8 cellular contexts compared by ENCODE assay signal in genomic region chr3:157088133-157088488, GRCh38.
A peak's percentile ranks its signal among the peaks of the same experiment; 100 is the strongest.
DNase-seq lines count a peak whose midpoint lies in the region; ATAC-seq, FAIRE-seq and TF ChIP-seq lines count a peak whose summit lies in the region.

No MANE protein-coding gene starts in this region.

- in situ Hi-C loops in K562 (cut with MboI) = loop anchor here (10.0 kb wide), 1 partner anchor 403 kb away; no protein-coding TSS in a partner anchor

- H3K4me3 ChIP-seq in cardiac muscle cell = peak overlapping the region; percentile 30
- peak overlapping the region; percentile 48 for H3K4me3 ChIP-seq in K562
- peak overlapping the region; percentile 57 to 61 for H3K4me3 ChIP-seq in uterus

- POLR2A ChIA-PET in K562 (lab: Yijun Ruan, JAX) = interaction anchor here (0.6 to 10.7 kb wide), 8 partner anchors 20 to 534 kb away, joined by 3 to 96 read pairs (median 8); partner anchors contain the start of genes SSR3 and TIPARP

- WGBS in K562 (ENCODE audit: insufficient coverage, low coverage, missing lambda C conversion rate) = 0% methylated on average over 6 of the region's 6 CpGs

- no peak for TF ChIP-seq RAD21 in K562 (CRISPR knock-in tag; conservative IDR thresholded peaks at IDR 0.05 in 1 of 2, IDR thresholded peaks at IDR 0.05 in 1 of 2)

- no peaks in the 10 kb centered on the region for H3K36me3 ChIP-seq in cardiac muscle cell
- H3K36me3 ChIP-seq in K562 (ENCODE audit: control insufficient read depth, insufficient read depth, low read length) = no peaks in the 10 kb centered on the region
- H3K36me3 ChIP-seq in uterus = no peaks in the 10 kb centered on the region

- H3K79me2 ChIP-seq in K562 (ENCODE audit: control insufficient read depth, insufficient read depth, low read length) = no peaks in the 10 kb centered on the region

- H4K20me1 ChIP-seq in K562 (replicated peaks; ENCODE audit: control insufficient read depth, insufficient read depth, low read length) = no peaks in the 10 kb centered on the region

- intact Hi-C loops in cardiac septum (cut with DNase I) (loop anchor here (2.0 to 5.0 kb wide), 8 partner anchors 27 to 936 kb away; partner anchors contain the start of genes CCNL1, LEKR1, SSR3 and TIPARP), K562 (cut with micrococcal nuclease) (loop anchor here (2.0 to 10.0 kb wide), 4 partner anchors 27 to 1043 kb away; partner anchors contain the start of gene LEKR1), uterus (cut with DNase I; ENCODE audit: low total_unique reads) (loop anchor here (10.0 kb wide), 1 partner anchor 413 kb away; the partner anchor contains the start of gene TIPARP)

- H3K27me3 ChIP-seq in cardiac muscle cell (no peaks in the 10 kb centered on the region), K562 (ENCODE audit: control insufficient read depth in 2 of 2, insufficient read depth in 2 of 2, low read length in 2 of 2) (no peaks in the 10 kb centered on the region), uterus (no peaks in the 10 kb centered on the region)

- TF ChIP-seq POLR2A in K562 (conservative IDR thresholded peaks at IDR 0.05) (no peak), uterus (IDR thresholded peaks at IDR 0.05) (no peak)

- no peak for TF ChIP-seq CTCF in cardiac muscle cell (IDR thresholded peaks at IDR 0.05; ENCODE audit: low read depth, low read length)
- no peak for TF ChIP-seq CTCF in K562 (IDR thresholded peaks at IDR 0.05 in 2 of 3, conservative IDR thresholded peaks at IDR 0.05 in 1 of 3; ENCODE audit: insufficient read depth in 2 of 3, low read depth in 1 of 3, low read length in 3 of 3)
- no peak for TF ChIP-seq CTCF in uterus (IDR thresholded peaks at IDR 0.05)

- CTCF ChIA-PET in K562 (lab: Yijun Ruan, JAX; ENCODE audit: low intra/inter-chr PET ratio) = no interaction called here

- no peak for FAIRE-seq in K562 (lab: Jason Lieb, UNC)

- TF ChIP-seq EP300 in K562 (IDR thresholded peaks at IDR 0.05; ENCODE audit: low read length) = no peak

- ATAC-seq in K562 (no peak), GM18867 (IDR thresholded peaks at IDR 0.05; ENCODE audit: unreplicated experiment) (no peak)

- H2AFZ ChIP-seq in K562 (ENCODE audit: low read depth, low read length) = peak overlapping the region; percentile 93

- peak overlapping the region; percentile 98 for H3K4me2 ChIP-seq in K562 (ENCODE audit: insufficient read depth, low read length)

- H3K9ac ChIP-seq in K562 (ENCODE audit: insufficient read depth in 1 of 2, low read depth in 2 of 2, low read length in 2 of 2) = peak overlapping the region; percentile 80 to 89; a peak in 3 of 4 replicates

- H3K27ac ChIP-seq in cardiac muscle cell (peak overlapping the region; percentile 97), K562 (ENCODE audit: extremely low read depth, low read depth, low read length) (peak overlapping the region; percentile 90), uterus (peak overlapping the region; percentile 98)

- H3K9me3 ChIP-seq in cardiac muscle cell (ENCODE audit: low read depth) = no peaks in the 10 kb centered on the region
- H3K9me3 ChIP-seq in K562 (replicated peaks; ENCODE audit: control insufficient read depth, insufficient read depth, low read depth, low read length) = no peaks in the 10 kb centered on the region
- no peaks in the 10 kb centered on the region for H3K9me3 ChIP-seq in uterus

- peak in 1 of 2 donors; percentile 40 for DNase-seq in cardiac muscle cell (ENCODE audit: low read depth in 1 of 2, low spot score in 1 of 2)
- DNase-seq in cardiac septum (ENCODE audit: low spot score) = no peak
- no peak for DNase-seq in K562 (ENCODE audit: extremely low read depth in 1 of 4, low spot score in 3 of 4)
- peak; percentile 9 to 25 for DNase-seq in lung microvascular endothelial cell (ENCODE audit: low read depth in 2 of 2)
- DNase-seq in uterus = no peak
- DNase-seq in GM19240 (ENCODE audit: insufficient read length, low spot score) = no peak
- DNase-seq in NCI-H146 (lab: John Stamatoyannopoulos, UW) = no peak

- TSS peak; percentile 86 for BruUV-seq in K562 (replicated peaks; lab: Mats Ljungman, UMichigan)

- H3K4me1 ChIP-seq in cardiac muscle cell (ENCODE audit: low read depth) (peaks cover 83% of the 10 kb centered on the region), K562 (replicated peaks in 1 of 2; ENCODE audit: control insufficient read depth in 2 of 2, insufficient read depth in 2 of 2, low read length in 2 of 2) (peaks cover 24 to 54% of the 10 kb centered on the region in 2 experiments), uterus (peaks cover 11 to 24% of the 10 kb centered on the region in 2 donors)

- H3K9me1 ChIP-seq in K562 (ENCODE audit: control insufficient read depth, insufficient read depth, low read length) = no peaks in the 10 kb centered on the region

TF ChIP-seq in K562, 482 proteins besides CTCF, POLR2A, EP300 and RAD21 (continues in another document):
- no peak for TF ChIP-seq TBL1XR1 (IDR thresholded peaks at IDR 0.05; ENCODE audit: low read length in 2 of 2)
- no peak for TF ChIP-seq FOXP1 (CRISPR knock-in tag; IDR thresholded peaks at IDR 0.05)
- TF ChIP-seq ZNF121 (CRISPR knock-in tag; conservative IDR thresholded peaks at IDR 0.05) = no peak
- no peak for TF ChIP-seq SMARCA4 (IDR thresholded peaks at IDR 0.05)
- 0 out of 2 replicates have a peak, but pooled peaks have one; percentile 12 for TF ChIP-seq ELF2 (CRISPR knock-in tag; IDR thresholded peaks at IDR 0.05)
- TF ChIP-seq RBM34 (IDR thresholded peaks at IDR 0.05; ENCODE audit: borderline replicate concordance, insufficient read depth, low read length) = no peak
- TF ChIP-seq MLLT1 (IDR thresholded peaks at IDR 0.05) = 0 out of 4 replicates have a peak, but pooled peaks of 1 of the 2 experiments have one; percentile 55
- 0 out of 2 replicates have a peak, but pooled peaks have one; percentile 5 for TF ChIP-seq ZFP1 (CRISPR knock-in tag; IDR thresholded peaks at IDR 0.05)
- no peak for TF ChIP-seq ZNF347 (CRISPR knock-in tag; IDR thresholded peaks at IDR 0.05; ENCODE audit: low read depth)
- no peak for TF ChIP-seq KAT8 (IDR thresholded peaks at IDR 0.05; ENCODE audit: low read depth)
- no peak for TF ChIP-seq GTF2B (IDR thresholded peaks at IDR 0.05; ENCODE audit: extremely low read depth, insufficient read length)
- TF ChIP-seq CHD2 (IDR thresholded peaks at IDR 0.05; ENCODE audit: low read depth, low read length) = no peak
- TF ChIP-seq AFF1 (IDR thresholded peaks at IDR 0.05; ENCODE audit: low read depth in 1 of 2, partially characterized antibody in 2 of 2) = peak in 1 of 2 experiments; percentile 17
- no peak for TF ChIP-seq ELF4 (CRISPR knock-in tag; IDR thresholded peaks at IDR 0.05)
- TF ChIP-seq SETDB1 (IDR thresholded peaks at IDR 0.05; ENCODE audit: low read length) = no peak
- TF ChIP-seq ZNF668 (CRISPR knock-in tag; IDR thresholded peaks at IDR 0.05) = peak; percentile 42; the same call in 1 of the 2 replicates
- no peak for TF ChIP-seq ZNF644 (tag; IDR thresholded peaks at IDR 0.05; ENCODE audit: low read depth)
- 0 out of 2 replicates have a peak, but pooled peaks have one; percentile 41 for TF ChIP-seq ZNF75A (CRISPR knock-in tag; IDR thresholded peaks at IDR 0.05)
- no peak for TF ChIP-seq ZNF274 (IDR thresholded peaks at IDR 0.05; ENCODE audit: borderline replicate concordance, low read depth, low read length)

Comparison
In these comparisons a context has a peak if more than half of its experiments do, and no peak if none do; other contexts are left out.
1. DNase-seq: peak in lung microvascular endothelial cell (2 of 2); none in cardiac septum (single experiment), K562 (0 of 4), uterus (0 of 2), GM19240 (single experiment) and NCI-H146 (single experiment).
2. Peak in every context shown above with its lines, with median percentiles within 50 percentile points of each other: H3K27ac ChIP-seq and H3K4me3 ChIP-seq.